26 cellular contexts compared by ENCODE assay signal in the genomic region with DNA sequence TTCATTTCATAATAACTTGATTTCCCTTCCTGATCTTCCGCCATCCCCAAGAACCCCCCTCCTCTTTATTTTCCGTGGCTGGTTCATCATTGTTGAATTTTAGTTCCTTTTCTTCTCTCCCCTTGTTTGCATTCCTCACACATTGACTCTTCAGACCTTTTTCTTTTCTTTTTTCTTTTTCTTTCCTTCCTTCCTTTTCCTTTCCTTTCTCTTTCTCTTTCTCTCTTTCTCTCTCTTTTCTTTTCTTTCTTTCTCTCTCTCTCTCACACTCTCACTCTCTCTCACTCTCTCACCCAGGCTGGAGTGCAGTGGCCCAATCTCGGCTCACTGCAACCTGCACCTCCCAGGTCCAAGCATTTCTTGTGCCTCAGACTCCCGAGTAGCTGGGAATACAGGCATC.
DNase-seq lines count a peak whose midpoint lies in the region; ATAC-seq, FAIRE-seq and TF ChIP-seq lines count a peak whose summit lies in the region.
"Had no signal": no experiment of that assay in that cellular context is flagged by ENCODE, and none has a peak within 500 bp of the region (broad histone marks: within the 10 kb centered on the region; RNA-seq: fewer than 3 reads in every experiment).

No MANE protein-coding gene starts in this region.

- H3K4me2 ChIP-seq in HepG2 (ENCODE audit: low read depth, low read length) (no peak overlapping the region), trophoblast cell (ENCODE audit: low read length) (no peak overlapping the region)
- H3K4me2 ChIP-seq: A549; BLaER1 treated with 17β-estradiol and CSF1 and Interleukin-3, amounts not matched to agents 10 nM and 100 nM had no signal

- peaks cover 2% of the 10 kb centered on the region; the same call in 1 of the 2 replicates for H3K9me3 Mint-ChIP-seq in HFFc6
- peaks cover 1% of the 10 kb centered on the region for H3K9me3 Mint-ChIP-seq in chondrocyte (ENCODE audit: low read depth)

- H3K79me2 ChIP-seq in HepG2 (ENCODE audit: insufficient read depth, low read length): no peaks in the 10 kb centered on the region
- no peaks in the 10 kb centered on the region for H3K79me2 ChIP-seq in trophoblast cell (ENCODE audit: control insufficient read depth, insufficient read depth, low read length, poor library complexity)

- no peak overlapping the region for H4K12ac ChIP-seq in trophoblast cell (ENCODE audit: low read depth, low read length)

- no peak overlapping the region for H2BK12ac ChIP-seq in trophoblast cell (ENCODE audit: low read length)

- no peak for ATAC-seq in HepG2
- ATAC-seq in right lobe of liver: no peak
- ATAC-seq: A549, GM12878 had no signal

- H3K4me1 Mint-ChIP-seq in HFFc6 (ENCODE audit: low read depth): peaks cover 80% of the 10 kb centered on the region
- no peaks in the 10 kb centered on the region for H3K4me1 Mint-ChIP-seq in chondrocyte (ENCODE audit: low read depth)
- H3K4me1 Mint-ChIP-seq: B cell; CD4-positive, alpha-beta memory T cell; CD8-positive, alpha-beta memory T cell had no signal

- H3K4me3 Mint-ChIP-seq in HFFc6 (peak overlapping the region; percentile 3; the same call in 1 of the 2 replicates), chondrocyte (ENCODE audit: unreplicated experiment) (no peak overlapping the region)
- H3K4me3 Mint-ChIP-seq: B cell; CD4-positive, alpha-beta memory T cell; CD8-positive, alpha-beta memory T cell had no signal

- H4K8ac ChIP-seq in trophoblast cell (ENCODE audit: low read depth, low read length): no peak overlapping the region

- TF ChIP-seq CTCF in HepG2 (CRISPR knock-in tag; IDR thresholded peaks at IDR 0.05) (no peak), right lobe of liver (IDR thresholded peaks at IDR 0.05) (no peak), HFFc6 (IDR thresholded peaks at IDR 0.05) (no peak), chondrocyte (IDR thresholded peaks at IDR 0.05) (no peak)

- H3K18ac ChIP-seq in trophoblast cell (ENCODE audit: low read length): no peak overlapping the region

- H3K79me1 ChIP-seq in trophoblast cell (ENCODE audit: low read length): no peaks in the 10 kb centered on the region

- H3K27me3 Mint-ChIP-seq in HFFc6 (ENCODE audit: insufficient read depth) (peaks cover 13% of the 10 kb centered on the region), chondrocyte (ENCODE audit: low read depth) (no peaks in the 10 kb centered on the region)
- H3K27me3 Mint-ChIP-seq: B cell; CD8-positive, alpha-beta memory T cell had no signal

- CTCF ChIA-PET in HepG2 (lab: Yijun Ruan, JAX; ENCODE audit: low intra/inter-chr PET ratio, low total read pairs): no interaction called here

- no peak overlapping the region for H3K14ac ChIP-seq in trophoblast cell (ENCODE audit: low read length)

- no peaks in the 10 kb centered on the region for H3K36me3 ChIP-seq in HepG2 (replicated peaks in 1 of 2; ENCODE audit: control insufficient read depth in 1 of 2, insufficient read depth in 2 of 2, low read length in 2 of 2)
- no peaks in the 10 kb centered on the region for H3K36me3 ChIP-seq in right lobe of liver
- no peaks in the 10 kb centered on the region for H3K36me3 ChIP-seq in trophoblast cell (ENCODE audit: control insufficient read depth in 1 of 2, insufficient read depth in 2 of 2, low read length in 2 of 2)
- H3K36me3 ChIP-seq: BLaER1 treated with 17β-estradiol and CSF1 and Interleukin-3, amounts not matched to agents 10 nM and 100 nM had no signal

- DNase-seq in HepG2 (ENCODE audit: low spot score): no peak
- no peak for DNase-seq in right lobe of liver
- DNase-seq in HFFc6: no peak
- no peak for DNase-seq in chondrocyte (ENCODE audit: low spot score)
- no peak for DNase-seq in trophoblast cell
- no peak for DNase-seq in NCI-H226
- DNase-seq in T1000 (lab: John Stamatoyannopoulos, UW): no peak
- DNase-seq: AML-193; CD4-positive, alpha-beta memory T cell; CD8-positive, alpha-beta memory T cell; COR-L47; DMS 273 treated with DMSO at 0.1 percent for 48 hours; DMS153; DMS53; DMS79; DND-41; EL; GDM1 had no signal

- H4K20me1 ChIP-seq in HepG2 (ENCODE audit: insufficient read depth, low read length): no peaks in the 10 kb centered on the region
- H4K20me1 ChIP-seq: BLaER1 treated with 17β-estradiol and CSF1 and Interleukin-3, amounts not matched to agents 10 nM and 100 nM had no signal

- H3K27ac ChIP-seq in HepG2 (ENCODE audit: extremely low read length, insufficient read depth, low read length): no peak overlapping the region
- H3K27ac ChIP-seq in right lobe of liver: no peak overlapping the region
- no peak overlapping the region for H3K27ac ChIP-seq in trophoblast cell (ENCODE audit: low read depth, low read length)
- H3K27ac ChIP-seq: 22Rv1; BLaER1 treated with 17β-estradiol and CSF1 and Interleukin-3, amounts not matched to agents 10 nM and 100 nM; C4-2B had no signal

- in situ Hi-C loops in HepG2 (cut with HindIII; ENCODE audit: extremely low pct_ligation_motif_present, low pct_unique_long_range_greater_than_20kb): no loop called here

- H4K91ac ChIP-seq in trophoblast cell (ENCODE audit: low read depth, low read length): no peak overlapping the region

- no peak overlapping the region for H2BK120ac ChIP-seq in trophoblast cell (ENCODE audit: insufficient read depth, low read length, poor library complexity)

- TF ChIP-seq RAD21 in HepG2 (CRISPR knock-in tag; IDR thresholded peaks at IDR 0.05): no peak

- H3K36me3 Mint-ChIP-seq in HFFc6 (ENCODE audit: low read depth) (peaks cover 65% of the 10 kb centered on the region), chondrocyte (ENCODE audit: low read depth) (no peaks in the 10 kb centered on the region)
- H3K36me3 Mint-ChIP-seq: CD4-positive, alpha-beta memory T cell; CD8-positive, alpha-beta memory T cell had no signal

- no peak overlapping the region for H3K4ac ChIP-seq in trophoblast cell (ENCODE audit: low read depth, low read length)

- H2AK5ac ChIP-seq in trophoblast cell (ENCODE audit: low read length): no peak overlapping the region

- intact Hi-C loops in HepG2 (cut with micrococcal nuclease; ENCODE audit: unreplicated experiment): no loop called here
- intact Hi-C loops in right lobe of liver (cut with DNase I): no loop called here

- 3% methylated on average over 4 of the region's 4 CpGs for WGBS in HepG2 (ENCODE audit: low lambda C conversion rate)
- WGBS in right lobe of liver (ENCODE audit: insufficient coverage, low coverage, low lambda C conversion rate, missing lambda C conversion rate): 54% methylated on average over 4 of the region's 4 CpGs
- no CpG with 5 or more reads among the region's 4 CpGs for WGBS in trophoblast cell (ENCODE audit: extremely low coverage, insufficient coverage, insufficient read length)

- no peak for FAIRE-seq in HepG2 (lab: Jason Lieb, UNC)
- FAIRE-seq: A549, GM12878, GM12892, GM18507 had no signal

- H3K27ac Mint-ChIP-seq in HFFc6: peak overlapping the region; percentile 59
- peak overlapping the region; percentile 29 for H3K27ac Mint-ChIP-seq in chondrocyte (ENCODE audit: unreplicated experiment)
- H3K27ac Mint-ChIP-seq: B cell; CD4-positive, alpha-beta memory T cell had no signal

- no TSS peak for BruUV-seq in HepG2 (replicated peaks; lab: Mats Ljungman, UMichigan)

- 0 out of 5 replicates have a peak, but pooled peaks cover 0 to 3% of the 10 kb centered on the region in 2 experiments for H3K27me3 ChIP-seq in HepG2 (ENCODE audit: control insufficient read depth in 1 of 2, insufficient read depth in 2 of 2, low read length in 2 of 2)
- no peaks in the 10 kb centered on the region for H3K27me3 ChIP-seq in right lobe of liver
- no peaks in the 10 kb centered on the region for H3K27me3 ChIP-seq in trophoblast cell (ENCODE audit: insufficient read depth, low read length)
- H3K27me3 ChIP-seq: BLaER1 treated with 17β-estradiol and CSF1 and Interleukin-3, amounts not matched to agents 10 nM and 100 nM had no signal

- H2AFZ ChIP-seq in HepG2 (ENCODE audit: low read length): no peak overlapping the region
- H2AFZ ChIP-seq in trophoblast cell (ENCODE audit: insufficient read depth, low read length, poor library complexity): no peak overlapping the region

- POLR2A ChIA-PET in HepG2 (lab: Yijun Ruan, JAX): no interaction called here

- no peak overlapping the region for H3K4me3 ChIP-seq in HepG2 (replicated peaks in 1 of 3; ENCODE audit: insufficient read depth in 1 of 3, low read depth in 2 of 3, low read length in 3 of 3)
- no peak overlapping the region for H3K4me3 ChIP-seq in right lobe of liver
- H3K4me3 ChIP-seq in trophoblast cell (ENCODE audit: low read depth, low read length): no peak overlapping the region
- H3K4me3 ChIP-seq: A549; BLaER1 treated with 17β-estradiol and CSF1 and Interleukin-3, amounts not matched to agents 10 nM and 100 nM; GM12878 had no signal

- no peak overlapping the region for H3K23ac ChIP-seq in trophoblast cell (ENCODE audit: low read length)

- H3K9me3 ChIP-seq in HepG2 (ENCODE audit: low read length): no peaks in the 10 kb centered on the region
- no peaks in the 10 kb centered on the region for H3K9me3 ChIP-seq in right lobe of liver
- no peaks in the 10 kb centered on the region for H3K9me3 ChIP-seq in trophoblast cell (ENCODE audit: insufficient read depth, low read depth, low read length)
- H3K9me3 ChIP-seq: A549 had no signal

- TF ChIP-seq EP300 in HepG2 (IDR thresholded peaks at IDR 0.05; ENCODE audit: low read depth in 2 of 2, low read length in 2 of 2) (no peak), HepG2 (CRISPR knock-in tag; IDR thresholded peaks at IDR 0.05; ENCODE audit: borderline replicate concordance) (no peak)

- no peak overlapping the region for H2BK5ac ChIP-seq in trophoblast cell (ENCODE audit: low read depth, low read length, poor library complexity)

- H3K9ac ChIP-seq in HepG2 (ENCODE audit: insufficient read depth, low read depth, low read length): no peak overlapping the region
- H3K9ac ChIP-seq in trophoblast cell (ENCODE audit: low read length): no peak overlapping the region
- H3K9ac ChIP-seq: BLaER1 treated with 17β-estradiol and CSF1 and Interleukin-3, amounts not matched to agents 10 nM and 100 nM had no signal

- no peaks in the 10 kb centered on the region for H3K4me1 ChIP-seq in HepG2 (ENCODE audit: insufficient read depth, low read length)
- no peaks in the 10 kb centered on the region for H3K4me1 ChIP-seq in right lobe of liver
- H3K4me1 ChIP-seq in trophoblast cell (ENCODE audit: control insufficient read depth in 1 of 2, insufficient read depth in 2 of 2, low read length in 2 of 2): no peaks in the 10 kb centered on the region
- H3K4me1 ChIP-seq: BLaER1 treated with 17β-estradiol and CSF1 and Interleukin-3, amounts not matched to agents 10 nM and 100 nM had no signal

- TF ChIP-seq POLR2A in HepG2 (IDR thresholded peaks at IDR 0.05; ENCODE audit: insufficient read depth in 1 of 2, low read depth in 2 of 2, low read length in 2 of 2) (no peak), right lobe of liver (IDR thresholded peaks at IDR 0.05) (no peak)
